ENCODE assay signal across 1 cellular context in genomic region chr7:80637911-80638765, GRCh38.
TF ChIP-seq lines count a peak whose summit lies in the region.

Gene CD36 (plus strand): TSS chr7:80638642. CDS start chr7:80646741, 8,099 bp downstream.

TF ChIP-seq in WTC11, 78 proteins besides CTCF, POLR2A, EP300 and RAD21 (continued from another document):
- TF ChIP-seq PREB (CRISPR knock-in tag; IDR thresholded peaks at IDR 0.05; ENCODE audit: borderline replicate concordance) (no peak), NFE2L1 (CRISPR knock-in tag; IDR thresholded peaks at IDR 0.05) (no peak), FOXK1 (CRISPR knock-in tag; IDR thresholded peaks at IDR 0.05) (no peak), ZNF281 (CRISPR knock-in tag; IDR thresholded peaks at IDR 0.05) (no peak), SOX15 (CRISPR knock-in tag; IDR thresholded peaks at IDR 0.05) (no peak), NFYB (CRISPR knock-in tag; conservative IDR thresholded peaks at IDR 0.05; ENCODE audit: low read depth) (no peak), FOXJ3 (CRISPR knock-in tag; IDR thresholded peaks at IDR 0.05; ENCODE audit: borderline replicate concordance) (no peak), HMGA2 (CRISPR knock-in tag; IDR thresholded peaks at IDR 0.05) (no peak), RELA (CRISPR knock-in tag; IDR thresholded peaks at IDR 0.05; ENCODE audit: borderline replicate concordance) (no peak), TP53 (CRISPR knock-in tag; IDR thresholded peaks at IDR 0.05) (no peak), ZNF671 (CRISPR knock-in tag; IDR thresholded peaks at IDR 0.05) (no peak), ZNF532 (CRISPR knock-in tag; IDR thresholded peaks at IDR 0.05; ENCODE audit: borderline replicate concordance) (no peak), FOXP1 (CRISPR knock-in tag; IDR thresholded peaks at IDR 0.05; ENCODE audit: borderline replicate concordance) (no peak), SMAD3 (CRISPR knock-in tag; IDR thresholded peaks at IDR 0.05; ENCODE audit: borderline replicate concordance) (no peak), E2F4 (CRISPR knock-in tag; IDR thresholded peaks at IDR 0.05; ENCODE audit: borderline replicate concordance, low read depth) (no peak), AFF4 (CRISPR knock-in tag; IDR thresholded peaks at IDR 0.05; ENCODE audit: borderline replicate concordance) (no peak), ETV6 (CRISPR knock-in tag; IDR thresholded peaks at IDR 0.05) (no peak)
